Comparison of ENCODE assay signal across 8 cellular contexts in genomic region chr6:35370799-35371493, GRCh38. TPM values are rescaled to one million over a fixed set of nuclear protein-coding genes. Genes with fewer than 3 reads are reported as not detected.
DNase-seq lines count a peak whose midpoint lies in the region; ATAC-seq and TF ChIP-seq lines count a peak whose summit lies in the region.

No MANE protein-coding gene starts in this region.

- peaks cover 25% of the 10 kb centered on the region for H3K36me3 Mint-ChIP-seq in stimulated activated naive CD8-positive, alpha-beta T cell treated with anti-CD3 and anti-CD28 coated beads, Interleukin-15, Interleukin-2, amounts not matched to agents 100 ng/mL and 50 ng/mL, for 24 hours (ENCODE audit: low read depth)
- H3K36me3 Mint-ChIP-seq in activated T-helper 17 cell treated with anti-CD3 and anti-CD28 coated beads, Interleukin-2, amount 50 U/mL, for 72 hours (ENCODE audit: low read depth), result peaks cover 10% of the 10 kb centered on the region

- H3K27me3 Mint-ChIP-seq in stimulated activated naive CD8-positive, alpha-beta T cell treated with anti-CD3 and anti-CD28 coated beads, Interleukin-15, Interleukin-2, amounts not matched to agents 100 ng/mL and 50 ng/mL, for 24 hours, result no peaks in the 10 kb centered on the region
- H3K27me3 Mint-ChIP-seq in activated T-helper 17 cell treated with anti-CD3 and anti-CD28 coated beads, Interleukin-2, amount 50 U/mL, for 72 hours, result no peaks in the 10 kb centered on the region

- TF ChIP-seq POLR2A in sigmoid colon (IDR thresholded peaks at IDR 0.05), result no peak

- no peaks in the 10 kb centered on the region for H3K27me3 ChIP-seq in sigmoid colon

- H3K27ac ChIP-seq in sigmoid colon, result peak overlapping the region in 2 of 4 donors; percentile 56 to 58

- no peaks in the 10 kb centered on the region for H3K9me3 Mint-ChIP-seq in stimulated activated naive CD8-positive, alpha-beta T cell treated with anti-CD3 and anti-CD28 coated beads, Interleukin-15, Interleukin-2, amounts not matched to agents 100 ng/mL and 50 ng/mL, for 24 hours
- no peaks in the 10 kb centered on the region for H3K9me3 Mint-ChIP-seq in activated T-helper 17 cell treated with anti-CD3 and anti-CD28 coated beads, Interleukin-2, amount 50 U/mL, for 72 hours

- H3K4me3 Mint-ChIP-seq in stimulated activated naive CD8-positive, alpha-beta T cell treated with anti-CD3 and anti-CD28 coated beads, Interleukin-15, Interleukin-2, amounts not matched to agents 100 ng/mL and 50 ng/mL, for 24 hours, result peak overlapping the region; percentile 68
- H3K4me3 Mint-ChIP-seq in activated T-helper 17 cell treated with anti-CD3 and anti-CD28 coated beads, Interleukin-2, amount 50 U/mL, for 72 hours, result peak overlapping the region; percentile 69

- no peak for DNase-seq in stimulated activated naive CD8-positive, alpha-beta T cell treated with anti-CD3 and anti-CD28 coated beads, Interleukin-15, Interleukin-2, amounts not matched to agents 100 U/mL and 50 U/mL, for 24 hours
- DNase-seq in left colon (no peak), NCI-H128 (lab: John Stamatoyannopoulos, UW; ENCODE audit: unreplicated experiment) (no peak), sigmoid colon (no peak), NCI-H524 treated with DMSO at 0.1 percent for 48 hours (lab: John Stamatoyannopoulos, UW) (no peak)

- H3K27ac Mint-ChIP-seq in stimulated activated naive CD8-positive, alpha-beta T cell treated with anti-CD3 and anti-CD28 coated beads, Interleukin-15, Interleukin-2, amounts not matched to agents 100 ng/mL and 50 ng/mL, for 24 hours, result peak overlapping the region; percentile 94
- H3K27ac Mint-ChIP-seq in activated T-helper 17 cell treated with anti-CD3 and anti-CD28 coated beads, Interleukin-2, amount 50 U/mL, for 72 hours, result peak overlapping the region; percentile 85

- peak in 1 of 4 donors; percentile 32 for TF ChIP-seq EP300 in sigmoid colon (IDR thresholded peaks at IDR 0.05)

- peaks cover 0 to 38% (median 32%) of the 10 kb centered on the region in 4 donors for H3K4me1 ChIP-seq in sigmoid colon

- H3K4me1 Mint-ChIP-seq in stimulated activated naive CD8-positive, alpha-beta T cell treated with anti-CD3 and anti-CD28 coated beads, Interleukin-15, Interleukin-2, amounts not matched to agents 100 ng/mL and 50 ng/mL, for 24 hours (ENCODE audit: low read depth), result peaks cover 57% of the 10 kb centered on the region
- H3K4me1 Mint-ChIP-seq in activated T-helper 17 cell treated with anti-CD3 and anti-CD28 coated beads, Interleukin-2, amount 50 U/mL, for 72 hours, result peaks cover 43% of the 10 kb centered on the region

- intact Hi-C loops in left colon (cut with DNase I, micrococcal nuclease) (no loop called here), sigmoid colon (cut with DNase I) (no loop called here)

- H3K9me3 ChIP-seq in sigmoid colon, result no peaks in the 10 kb centered on the region

- no peaks in the 10 kb centered on the region for H3K36me3 ChIP-seq in sigmoid colon

- TF ChIP-seq CTCF in sigmoid colon (IDR thresholded peaks at IDR 0.05), result no peak

- H3K4me3 ChIP-seq in sigmoid colon, result no peak overlapping the region

- WGBS in sigmoid colon, 2 donors, result 64 to 84% methylated on average over 9 of the region's 9 CpGs

- no peak for ATAC-seq in stimulated activated naive CD8-positive, alpha-beta T cell treated with anti-CD3 and anti-CD28 coated beads, Interleukin-15, Interleukin-2, amounts not matched to agents 100 U/mL and 50 U/mL, for 24 hours
- no peak for ATAC-seq in activated T-helper 17 cell treated with anti-CD3 and anti-CD28 coated beads, Interleukin-2, amount 50 U/mL, for 72 hours (replicated peaks)
- ATAC-seq in left colon, result peak; percentile 34
- no peak for ATAC-seq in HG03442 (IDR thresholded peaks at IDR 0.05; ENCODE audit: unreplicated experiment)

RNA-seq across cellular contexts. Expression of gene PPARD, which starts 28.6 kb away (rescaled TPM):
- total RNA-seq in activated T-helper 17 cell treated with anti-CD3 and anti-CD28 coated beads, Interleukin-2, amount 50 U/mL, for 72 hours, result 10 to 100 TPM; 21.0 to 27.9 TPM
- total RNA-seq in left colon, result 10 to 100 TPM; 36.0 to 68.0 TPM
- 10 to 100 TPM in 1 of 4 donors, 1 to 10 TPM in 3; 5.8 to 16.8 (median 8.5) TPM for total RNA-seq in sigmoid colon
- polyA plus RNA-seq in sigmoid colon, result 10 to 100 TPM; 22.8 to 75.4 (median 31.5) TPM
